Comparison of ENCODE assay signal across 9 cellular contexts in the genomic region with DNA sequence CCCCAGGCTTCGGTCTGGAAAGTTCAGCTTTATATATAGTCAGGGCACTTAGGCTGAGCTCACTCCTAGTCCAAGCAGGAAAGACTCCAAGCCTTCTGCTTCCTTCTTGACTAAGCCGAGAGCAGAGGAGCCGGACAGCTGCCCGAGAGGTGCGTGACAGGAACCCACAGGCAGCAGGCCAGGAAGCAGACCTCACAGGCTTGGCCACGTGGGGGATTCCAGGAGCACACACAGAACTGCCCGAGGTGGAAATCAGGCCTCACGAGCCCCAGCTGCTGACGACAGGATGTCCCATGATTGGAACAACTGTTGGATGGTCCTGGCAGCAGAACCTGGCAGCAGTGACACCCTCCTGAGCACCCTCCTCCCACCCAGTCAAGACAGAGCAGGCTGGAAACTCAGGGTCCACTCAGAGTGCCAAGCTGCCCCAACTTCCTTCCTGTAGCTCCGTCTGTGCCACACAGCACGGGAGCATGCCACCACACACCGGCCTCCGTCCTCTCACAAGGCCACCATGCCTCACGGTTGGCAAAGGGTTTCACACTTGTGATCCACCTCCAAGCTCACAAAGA.
DNase-seq lines count a peak whose midpoint lies in the region; ATAC-seq lines count a peak whose summit lies in the region.
"Had no signal": no experiment of that assay in that cellular context is flagged by ENCODE, and none has a peak within 500 bp of the region (broad histone marks: within the 10 kb centered on the region; RNA-seq: fewer than 3 reads in every experiment).

No MANE protein-coding gene starts in this region.

- DNase-seq in GM04503 (ENCODE audit: low read depth) = peak; percentile 91
- peak; percentile 71 for DNase-seq in SHP77 treated with DMSO at 0.1 percent for 48 hours (lab: John Stamatoyannopoulos, UW)
- DNase-seq in central memory CD8-positive, alpha-beta T cell (ENCODE audit: low spot score in 2 of 2) = peak in 1 of 2 donors; percentile 44
- peak; percentile 13 for DNase-seq in midbrain (lab: John Stamatoyannopoulos, UW)
- no peak for DNase-seq in NCI-H1694 (lab: John Stamatoyannopoulos, UW)
- no peak for DNase-seq in GM19240 (ENCODE audit: insufficient read length, low spot score)
- no peak for DNase-seq in NCI-H510A (lab: John Stamatoyannopoulos, UW)
- no peak for DNase-seq in NCI-H774 (lab: John Stamatoyannopoulos, UW)

- H3K27me3 Mint-ChIP-seq in central memory CD8-positive, alpha-beta T cell = no peaks in the 10 kb centered on the region
- H3K27me3 Mint-ChIP-seq: memory B cell had no signal

- H3K27ac Mint-ChIP-seq in central memory CD8-positive, alpha-beta T cell (ENCODE audit: low read depth) = peak overlapping the region; percentile 92
- H3K27ac Mint-ChIP-seq: memory B cell had no signal

- peak; percentile 33 for ATAC-seq in central memory CD8-positive, alpha-beta T cell (replicated peaks; ENCODE audit: extremely low read depth, poor library complexity, severe bottlenecking)

- H3K36me3 Mint-ChIP-seq in central memory CD8-positive, alpha-beta T cell (ENCODE audit: insufficient read depth) = peaks cover 17% of the 10 kb centered on the region

- peak overlapping the region; percentile 51 for H3K4me3 Mint-ChIP-seq in central memory CD8-positive, alpha-beta T cell
- H3K4me3 Mint-ChIP-seq: memory B cell had no signal

- H3K4me1 Mint-ChIP-seq in central memory CD8-positive, alpha-beta T cell = peaks cover 71% of the 10 kb centered on the region

- H3K9me3 Mint-ChIP-seq in central memory CD8-positive, alpha-beta T cell = no peaks in the 10 kb centered on the region
- H3K9me3 Mint-ChIP-seq: memory B cell had no signal

Comparison
In these comparisons a context has a peak if more than half of its experiments do, and no peak if none do; other contexts are left out.
1. DNase-seq: peak in GM04503 (single experiment), SHP77 treated with DMSO at 0.1 percent for 48 hours (single experiment) and midbrain (single experiment); none in NCI-H1694 (single experiment), GM19240 (single experiment), NCI-H510A (single experiment) and NCI-H774 (single experiment).